15 cellular contexts compared by ENCODE assay signal in the genomic region with DNA sequence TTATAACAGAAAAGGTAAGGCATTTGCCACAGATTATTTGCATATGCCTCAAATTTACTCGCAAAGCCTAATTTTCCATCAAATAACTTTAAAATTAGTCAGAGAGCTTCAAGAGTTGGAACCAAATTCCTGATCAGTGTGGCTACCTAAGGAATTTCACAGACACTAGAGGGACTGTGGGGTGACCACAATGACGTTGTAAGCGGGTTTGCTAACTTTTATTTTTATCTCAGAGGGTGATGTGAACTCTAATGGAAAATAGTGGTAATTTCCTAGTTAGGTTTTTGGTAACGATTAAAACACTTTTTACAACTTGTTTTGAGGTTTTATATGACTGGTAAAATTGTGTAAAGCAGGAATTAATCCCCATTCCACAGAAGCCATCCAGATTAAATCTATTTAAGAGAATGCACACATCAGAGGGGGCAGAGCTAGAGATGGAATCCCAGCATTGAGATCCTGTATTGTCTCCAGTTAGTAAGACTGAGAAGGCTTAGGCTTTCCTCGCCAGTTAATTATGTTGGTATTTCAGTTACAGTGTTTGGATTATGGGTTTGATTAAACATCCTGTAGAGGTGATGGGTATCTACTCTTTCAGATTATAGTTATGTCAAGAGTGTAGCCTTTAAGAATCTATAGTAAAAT.
DNase-seq lines count a peak whose midpoint lies in the region; ATAC-seq and TF ChIP-seq lines count a peak whose summit lies in the region.
"Had no signal": no experiment of that assay in that cellular context is flagged by ENCODE, and none has a peak within 500 bp of the region (broad histone marks: within the 10 kb centered on the region; RNA-seq: fewer than 3 reads in every experiment).

No MANE protein-coding gene starts in this region.

- H3K27me3 ChIP-seq in osteoblast (ENCODE audit: insufficient read depth, low read length), result no peaks in the 10 kb centered on the region
- no peaks in the 10 kb centered on the region for H3K27me3 ChIP-seq in CD4-positive, alpha-beta T cell (ENCODE audit: control insufficient read depth, insufficient read depth, low read length)
- H3K27me3 ChIP-seq: cardiac muscle cell, stomach had no signal

- H2AFZ ChIP-seq in osteoblast (ENCODE audit: low read length), result peak overlapping the region; percentile 10

- POLR2A ChIA-PET in CD4-positive, alpha-beta T cell (lab: Charles Lee), result no interaction called here

- H3K79me2 ChIP-seq in osteoblast (ENCODE audit: insufficient read depth, low read length), result no peaks in the 10 kb centered on the region

- peaks cover 11% of the 10 kb centered on the region for H3K4me1 ChIP-seq in osteoblast (ENCODE audit: insufficient read depth, low read length)

- ATAC-seq in CD4-positive, alpha-beta T cell (ENCODE audit: poor library complexity), result no peak
- ATAC-seq: activated T-cell treated with anti-CD3 and anti-CD28 coated beads, Interleukin-2, amount 50 U/mL, for 4 hours; left cardiac atrium had no signal

- H3K27ac ChIP-seq in osteoblast (ENCODE audit: low read depth, low read length), result peak overlapping the region; percentile 89
- H3K27ac ChIP-seq in CD4-positive, alpha-beta T cell (ENCODE audit: low read depth, low read length), result no peak overlapping the region
- H3K27ac ChIP-seq: cardiac muscle cell, epithelial cell of prostate, stomach had no signal

- peak overlapping the region; percentile 33 for H3K4me2 ChIP-seq in osteoblast (ENCODE audit: insufficient read depth, low read length)

- no peaks in the 10 kb centered on the region for H4K20me1 ChIP-seq in osteoblast (ENCODE audit: insufficient read depth, low read length)

- no peaks in the 10 kb centered on the region for H3K9me3 Mint-ChIP-seq in CD4-positive, alpha-beta T cell
- H3K9me3 Mint-ChIP-seq: activated T-cell treated with anti-CD3 and anti-CD28 coated beads, Interleukin-2, amount 50 U/mL, for 4 hours had no signal

- peaks cover 3% of the 10 kb centered on the region for H3K36me3 ChIP-seq in osteoblast (ENCODE audit: insufficient read depth, low read length)
- H3K36me3 ChIP-seq: cardiac muscle cell had no signal

- peaks cover 19% of the 10 kb centered on the region for H3K36me3 Mint-ChIP-seq in CD4-positive, alpha-beta T cell (ENCODE audit: low read depth)

- no peaks in the 10 kb centered on the region for H3K9me3 ChIP-seq in osteoblast (ENCODE audit: low read depth, low read length)
- H3K9me3 ChIP-seq in CD4-positive, alpha-beta T cell (ENCODE audit: control insufficient read depth, low read length), result no peaks in the 10 kb centered on the region
- H3K9me3 ChIP-seq: stomach had no signal

- H3K4me3 Mint-ChIP-seq in CD4-positive, alpha-beta T cell, result no peak overlapping the region
- H3K4me3 Mint-ChIP-seq: activated T-cell treated with anti-CD3 and anti-CD28 coated beads, Interleukin-2, amount 50 U/mL, for 4 hours had no signal

- H3K4me3 ChIP-seq in choroid plexus epithelial cell (ENCODE audit: low read depth, low read length) (no peak overlapping the region), osteoblast (ENCODE audit: insufficient read depth, low read length) (no peak overlapping the region)
- H3K4me3 ChIP-seq: cardiac muscle cell, stomach had no signal

- no peak overlapping the region for H3K27ac Mint-ChIP-seq in CD4-positive, alpha-beta T cell

- H3K4me1 Mint-ChIP-seq in CD4-positive, alpha-beta T cell (ENCODE audit: low read depth), result no peaks in the 10 kb centered on the region

- CTCF ChIA-PET in CD4-positive, alpha-beta T cell (lab: Charles Lee), result no interaction called here

- intact Hi-C loops in posterior cingulate gyrus (cut with DNase I), result no loop called here
- intact Hi-C loops in CD4-positive, alpha-beta T cell (cut with DNase I, micrococcal nuclease), result no loop called here

- no peaks in the 10 kb centered on the region for H3K27me3 Mint-ChIP-seq in CD4-positive, alpha-beta T cell

- DNase-seq in EL (peak; percentile 91), HT1080 (ENCODE audit: low read depth) (peak; percentile 75), choroid plexus epithelial cell (ENCODE audit: low read depth) (peak; percentile 90), osteoblast (ENCODE audit: insufficient read length, low spot score, missing footprints) (peak; percentile 44), posterior cingulate gyrus (no peak)
- no peak for DNase-seq in stimulated activated CD4-positive, alpha-beta T cell treated with anti-CD3 and anti-CD28 coated beads, Interleukin-2, amount 100 ng/mL, for 24 hours
- no peak for DNase-seq in CD4-positive, alpha-beta T cell
- DNase-seq: activated CD4-positive, CD25-positive, alpha-beta regulatory T cell; activated T-cell treated with anti-CD3 and anti-CD28 coated beads, Interleukin-2, amount 50 U/mL, for 4 hours; left cardiac atrium; NCI-H524; SIG-M5; stomach had no signal

- TF ChIP-seq CTCF in choroid plexus epithelial cell (conservative IDR thresholded peaks at IDR 0.05; ENCODE audit: low read depth, low read length) (no peak), osteoblast (IDR thresholded peaks at IDR 0.05; ENCODE audit: extremely low read depth, low read depth, low read length) (no peak)
- no peak for TF ChIP-seq CTCF in CD4-positive, alpha-beta T cell (IDR thresholded peaks at IDR 0.05)

Comparison
In these comparisons a context has a peak if more than half of its experiments do, and no peak if none do; other contexts are left out.
1. DNase-seq: peak in EL (single experiment), HT1080 (single experiment), choroid plexus epithelial cell (single experiment) and osteoblast (single experiment); none in stimulated activated CD4-positive, alpha-beta T cell treated with anti-CD3 and anti-CD28 coated beads, Interleukin-2, amount 100 ng/mL, for 24 hours (0 of 2), posterior cingulate gyrus (0 of 10) and CD4-positive, alpha-beta T cell (0 of 10).